ENCODE assay signal across 10 cellular contexts in genomic region chr15:57551717-57552677, GRCh38. TPM values are rescaled to one million over a fixed set of nuclear protein-coding genes. Genes with fewer than 3 reads are reported as not detected.
DNase-seq lines count a peak whose midpoint lies in the region; ATAC-seq and TF ChIP-seq lines count a peak whose summit lies in the region.
"Had no signal": no experiment of that assay in that cellular context is flagged by ENCODE, and none has a peak within 500 bp of the region (broad histone marks: within the 10 kb centered on the region; RNA-seq: fewer than 3 reads in every experiment).

No MANE protein-coding gene starts in this region.

- H3K4me1 ChIP-seq in SJSA1 (replicated peaks) (peaks cover 31% of the 10 kb centered on the region), parathyroid adenoma (no peaks in the 10 kb centered on the region)

- ATAC-seq in activated T-cell treated with anti-CD3 and anti-CD28 coated beads, Interleukin-2, amount 50 U/mL, for 72 hours (replicated peaks in 1 of 2): no peak
- no peak for ATAC-seq in GM19395 (IDR thresholded peaks at IDR 0.05; ENCODE audit: unreplicated experiment)

- H3K27me3 ChIP-seq in SJSA1 (replicated peaks): no peaks in the 10 kb centered on the region
- H3K27me3 ChIP-seq in parathyroid adenoma (ENCODE audit: control insufficient read depth, insufficient read depth, low read length): no peaks in the 10 kb centered on the region
- H3K27me3 ChIP-seq: ascending aorta had no signal

- peak; percentile 22 for DNase-seq in G401 (ENCODE audit: low spot score)
- peak; percentile 89 to 90 for DNase-seq in SJSA1 (ENCODE audit: low read depth in 1 of 2, low spot score in 2 of 2)
- peak; percentile 43 to 75 for DNase-seq in foreskin fibroblast
- no peak for DNase-seq in activated T-cell treated with anti-CD3 and anti-CD28 coated beads, Interleukin-2, amount 50 U/mL, for 72 hours
- no peak for DNase-seq in activated T-cell treated with anti-CD3 and anti-CD28 coated beads, Interleukin-2, amount 50 U/mL, for 24 hours
- no peak for DNase-seq in SHP77 treated with DMSO at 0.1 percent for 48 hours (lab: John Stamatoyannopoulos, UW)
- DNase-seq: small intestine had no signal

- H3K4me1 Mint-ChIP-seq in activated T-cell treated with anti-CD3 and anti-CD28 coated beads, Interleukin-2, amount 50 U/mL, for 72 hours (ENCODE audit: low read depth): no peaks in the 10 kb centered on the region
- H3K4me1 Mint-ChIP-seq in activated T-cell treated with anti-CD3 and anti-CD28 coated beads, Interleukin-2, amount 50 U/mL, for 24 hours (ENCODE audit: low read depth): no peaks in the 10 kb centered on the region

- no peaks in the 10 kb centered on the region for H3K9me3 ChIP-seq in SJSA1 (replicated peaks)
- no peaks in the 10 kb centered on the region for H3K9me3 ChIP-seq in parathyroid adenoma (ENCODE audit: control insufficient read depth, low read length)
- H3K9me3 ChIP-seq: ascending aorta had no signal

- peaks cover 8% of the 10 kb centered on the region for H3K27me3 Mint-ChIP-seq in activated T-cell treated with anti-CD3 and anti-CD28 coated beads, Interleukin-2, amount 50 U/mL, for 72 hours (ENCODE audit: low read depth)
- H3K27me3 Mint-ChIP-seq in activated T-cell treated with anti-CD3 and anti-CD28 coated beads, Interleukin-2, amount 50 U/mL, for 24 hours: no peaks in the 10 kb centered on the region

- TF ChIP-seq CTCF in foreskin fibroblast (IDR thresholded peaks at IDR 0.05; ENCODE audit: low read depth, low read length): no peak
- no peak for TF ChIP-seq CTCF in parathyroid adenoma (IDR thresholded peaks at IDR 0.05)

- H3K4me3 ChIP-seq in SJSA1 (no peak overlapping the region), foreskin fibroblast (ENCODE audit: low read depth in 1 of 2, low read length in 2 of 2) (no peak overlapping the region), parathyroid adenoma (ENCODE audit: low read depth, low read length) (no peak overlapping the region)
- H3K4me3 ChIP-seq: ascending aorta had no signal

- no peak overlapping the region for H3K27ac Mint-ChIP-seq in activated T-cell treated with anti-CD3 and anti-CD28 coated beads, Interleukin-2, amount 50 U/mL, for 72 hours
- H3K27ac Mint-ChIP-seq in activated T-cell treated with anti-CD3 and anti-CD28 coated beads, Interleukin-2, amount 50 U/mL, for 24 hours: no peak overlapping the region

- no peaks in the 10 kb centered on the region for H3K36me3 Mint-ChIP-seq in activated T-cell treated with anti-CD3 and anti-CD28 coated beads, Interleukin-2, amount 50 U/mL, for 72 hours (ENCODE audit: insufficient read depth in 2 of 2)
- no peaks in the 10 kb centered on the region for H3K36me3 Mint-ChIP-seq in activated T-cell treated with anti-CD3 and anti-CD28 coated beads, Interleukin-2, amount 50 U/mL, for 24 hours (ENCODE audit: low read depth)

- H3K27ac ChIP-seq in SJSA1 (peak overlapping the region; percentile 94), parathyroid adenoma (peak overlapping the region; percentile 46)

- H3K79me2 ChIP-seq in parathyroid adenoma: no peaks in the 10 kb centered on the region

- no peak overlapping the region for H3K4me3 Mint-ChIP-seq in activated T-cell treated with anti-CD3 and anti-CD28 coated beads, Interleukin-2, amount 50 U/mL, for 72 hours
- no peak overlapping the region for H3K4me3 Mint-ChIP-seq in activated T-cell treated with anti-CD3 and anti-CD28 coated beads, Interleukin-2, amount 50 U/mL, for 24 hours

- H3K4me2 ChIP-seq in parathyroid adenoma (ENCODE audit: low read length): no peak overlapping the region

- H3K9ac ChIP-seq in parathyroid adenoma: no peak overlapping the region

- H2AFZ ChIP-seq in parathyroid adenoma: no peak overlapping the region

- no peaks in the 10 kb centered on the region for H3K36me3 ChIP-seq in SJSA1
- no peaks in the 10 kb centered on the region for H3K36me3 ChIP-seq in parathyroid adenoma (ENCODE audit: control insufficient read depth, insufficient read depth, low read length)

- no peaks in the 10 kb centered on the region for H3K9me3 Mint-ChIP-seq in activated T-cell treated with anti-CD3 and anti-CD28 coated beads, Interleukin-2, amount 50 U/mL, for 72 hours
- H3K9me3 Mint-ChIP-seq in activated T-cell treated with anti-CD3 and anti-CD28 coated beads, Interleukin-2, amount 50 U/mL, for 24 hours: no peaks in the 10 kb centered on the region

- in situ Hi-C loops in G401 (cut with HindIII; ENCODE audit: low sequenced_read_pairs): no loop called here

RNA-seq across cellular contexts. Expression of gene MYZAP, which starts 39.7 kb away (rescaled TPM):
- 0.06 and 3.4 TPM in 2 replicates for total RNA-seq in G401 (2014; rRNA removed; shearing (Covaris generic))
- 0.72 TPM in 1 of 2 replicates, not detected in the other for total RNA-seq in SJSA1 (2014; rRNA removed; shearing (Covaris generic))
- total RNA-seq in activated T-cell treated with anti-CD3 and anti-CD28 coated beads, Interleukin-2, amount 50 U/mL, for 72 hours: under 1 TPM in 1 of 2 donors, not detected in 1; 0.24 TPM

Comparison
In these comparisons a context has a peak if more than half of its experiments do, and no peak if none do; other contexts are left out.
1. DNase-seq: peak in G401 (single experiment), SJSA1 (2 of 2) and foreskin fibroblast (2 of 2); none in activated T-cell treated with anti-CD3 and anti-CD28 coated beads, Interleukin-2, amount 50 U/mL, for 72 hours (0 of 2), activated T-cell treated with anti-CD3 and anti-CD28 coated beads, Interleukin-2, amount 50 U/mL, for 24 hours (single experiment) and SHP77 treated with DMSO at 0.1 percent for 48 hours (single experiment).